ENCODE assay signal across 1 cellular context in the genomic region with DNA sequence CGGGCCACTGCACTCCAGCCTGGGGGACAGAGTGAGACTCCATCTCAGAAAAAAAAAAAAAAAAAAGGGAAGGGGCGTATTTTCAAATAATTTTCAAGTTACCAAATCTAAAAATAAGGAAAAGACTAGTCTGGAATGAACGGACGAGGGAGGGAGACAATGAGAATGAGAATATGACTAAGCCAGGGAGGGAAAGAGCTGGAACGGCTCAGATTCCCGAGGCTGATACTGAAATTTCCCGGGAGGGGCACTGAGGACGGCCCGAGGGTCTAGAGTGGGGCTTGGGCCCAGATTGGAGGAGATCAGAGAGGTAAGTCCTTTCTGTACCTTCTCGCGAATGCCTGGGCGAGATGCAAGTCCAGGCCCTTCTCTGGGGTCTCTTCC.
TF ChIP-seq lines count a peak whose summit lies in the region.

No MANE protein-coding gene starts in this region.

TF ChIP-seq in H1, 55 proteins besides CTCF, POLR2A, EP300 and RAD21:
- TF ChIP-seq CREB1 (IDR thresholded peaks at IDR 0.05): no peak
- TF ChIP-seq EZH2 (IDR thresholded peaks at IDR 0.05; ENCODE audit: low read depth, low read length, severe bottlenecking): no peak
- TF ChIP-seq KDM5A (IDR thresholded peaks at IDR 0.05; ENCODE audit: low read length): no peak
- TF ChIP-seq BACH1 (IDR thresholded peaks at IDR 0.05; ENCODE audit: low read length): no peak
- TF ChIP-seq SIX5 (IDR thresholded peaks at IDR 0.05; ENCODE audit: low read depth, low read length): no peak
- no peak for TF ChIP-seq SP4 (IDR thresholded peaks at IDR 0.05; ENCODE audit: low read length)
- no peak for TF ChIP-seq SRF (IDR thresholded peaks at IDR 0.05; ENCODE audit: low read depth, low read length)
- no peak for TF ChIP-seq TCF12 (IDR thresholded peaks at IDR 0.05; ENCODE audit: low read depth, low read length)
- TF ChIP-seq CHD1 (IDR thresholded peaks at IDR 0.05; ENCODE audit: low read depth, low read length): no peak
- TF ChIP-seq SAP30 (IDR thresholded peaks at IDR 0.05; ENCODE audit: insufficient read depth, insufficient replicate concordance, low read length): no peak
- no peak for TF ChIP-seq SIN3A (conservative IDR thresholded peaks at IDR 0.05 in 1 of 2, IDR thresholded peaks at IDR 0.05 in 1 of 2; ENCODE audit: low read depth in 1 of 2, low read length in 2 of 2)
- no peak for TF ChIP-seq ASH2L (IDR thresholded peaks at IDR 0.05; ENCODE audit: low read length)
- no peak for TF ChIP-seq CEBPB (IDR thresholded peaks at IDR 0.05; ENCODE audit: low read depth, low read length)
- no peak for TF ChIP-seq HDAC6 (IDR thresholded peaks at IDR 0.05; ENCODE audit: low read depth, low read length)
- no peak for TF ChIP-seq GTF2F1 (IDR thresholded peaks at IDR 0.05; ENCODE audit: borderline replicate concordance, low read depth, low read length)
TF ChIP-seq in H1: peak in this region for 0.
